Comparison of ENCODE assay signal across 7 cellular contexts in the genomic region with DNA sequence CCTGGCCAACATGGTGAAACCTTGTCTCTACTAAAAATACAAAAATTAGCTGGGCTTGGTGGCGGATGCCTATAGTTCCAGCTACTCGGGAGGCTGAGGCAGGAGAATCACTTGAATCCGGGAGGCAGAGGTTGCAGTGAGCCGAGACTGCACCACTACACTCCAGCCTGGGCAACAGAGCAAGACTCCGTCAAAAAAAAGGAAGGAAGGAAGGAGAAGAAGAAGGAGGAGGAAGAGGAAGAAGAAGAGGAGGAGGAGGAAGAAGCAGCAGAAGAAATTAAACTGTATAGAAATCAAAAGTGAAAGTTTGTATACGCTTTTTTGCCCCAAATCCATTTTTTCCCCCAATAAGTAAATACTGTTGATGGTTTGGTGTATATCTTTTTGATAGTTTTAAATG.
DNase-seq lines count a peak whose midpoint lies in the region; ATAC-seq, FAIRE-seq and TF ChIP-seq lines count a peak whose summit lies in the region.
"Not testable (repeated sequence)": the region's sequence is repeated elsewhere in the genome, so short reads cannot be mapped to it uniquely, and the experiment has no call there.

No MANE protein-coding gene starts in this region.

- not testable (repeated sequence) for H3K4me3 ChIP-seq in BLaER1; Caco-2 (ENCODE audit: low read depth, low read length); K562

- POLR2A ChIA-PET in Caco-2 (lab: Charles Lee); K562 (lab: Yijun Ruan, JAX): not testable (repeated sequence)

- not testable (repeated sequence) for FAIRE-seq in K562 (lab: Jason Lieb, UNC)

- H2AFZ ChIP-seq in K562 (ENCODE audit: low read depth, low read length): not testable (repeated sequence)

- intact Hi-C loops in Caco-2 (cut with micrococcal nuclease; ENCODE audit: unreplicated experiment): loop anchor here (5.0 kb wide), 1 partner anchor 49 kb away; no protein-coding TSS in a partner anchor
- intact Hi-C loops in activated T-helper 1 cell treated with anti-CD3 and anti-CD28 coated beads, Interleukin-12 subunit alpha, Interleukin-12 subunit beta, Interleukin-2, Interleukin-4 antibody, amounts not matched to agents 30 ng/mL and 10 ng/mL and 1 ng/mL, durations not matched to agents 14 hours and 24 hours and 36 hours (cut with micrococcal nuclease); K562 (cut with micrococcal nuclease): not testable (repeated sequence)

- H3K9me3 ChIP-seq in BLaER1; Caco-2; K562 (replicated peaks; ENCODE audit: control insufficient read depth, insufficient read depth, low read depth, low read length): not testable (repeated sequence)

- H4K20me1 ChIP-seq in BLaER1; K562 (replicated peaks; ENCODE audit: control insufficient read depth, insufficient read depth, low read length): not testable (repeated sequence)

- not testable (repeated sequence) for BruUV-seq in Caco-2 (replicated peaks; lab: Mats Ljungman, UMichigan); K562 (replicated peaks; lab: Mats Ljungman, UMichigan)

- H3K9me1 ChIP-seq in K562 (ENCODE audit: control insufficient read depth, insufficient read depth, low read length): not testable (repeated sequence)

- WGBS in K562 (ENCODE audit: insufficient coverage, low coverage, missing lambda C conversion rate): 37% methylated on average over 5 of the region's 6 CpGs

- H3K27ac ChIP-seq in BLaER1; K562 (ENCODE audit: extremely low read depth, low read depth, low read length): not testable (repeated sequence)
- peak overlapping the region; percentile 99; the same call in 1 of the 2 replicates for H3K27ac ChIP-seq in VCaP

- not testable (repeated sequence) for H3K36me3 ChIP-seq in BLaER1; Caco-2 (ENCODE audit: control insufficient read depth, insufficient read depth, low read length); K562 (ENCODE audit: control insufficient read depth, insufficient read depth, low read length)

- not testable (repeated sequence) for H3K27me3 ChIP-seq in BLaER1; Caco-2 (replicated peaks; ENCODE audit: control insufficient read depth, insufficient read depth, low read length)
- peaks cover 35 to 40% of the 10 kb centered on the region in 2 experiments; a peak in 4 of 5 replicates for H3K27me3 ChIP-seq in K562 (ENCODE audit: control insufficient read depth in 2 of 2, insufficient read depth in 2 of 2, low read length in 2 of 2)

- not testable (repeated sequence) for TF ChIP-seq RAD21 in K562 (CRISPR knock-in tag; conservative IDR thresholded peaks at IDR 0.05 in 1 of 2, IDR thresholded peaks at IDR 0.05 in 1 of 2)

- H3K4me1 Mint-ChIP-seq in Caco-2 (ENCODE audit: low read depth, unreplicated experiment): peaks cover 32% of the 10 kb centered on the region
- not testable (repeated sequence) for H3K4me1 Mint-ChIP-seq in HFFc6 (ENCODE audit: low read depth); activated T-helper 1 cell treated with anti-CD3 and anti-CD28 coated beads, Interleukin-12 subunit alpha, Interleukin-12 subunit beta, Interleukin-2, Interleukin-4 antibody, amounts not matched to agents 30 ng/mL and 10 ng/mL and 1 ng/mL, durations not matched to agents 14 hours and 24 hours and 36 hours (ENCODE audit: low read depth)
- H3K4me1 Mint-ChIP-seq in naive B cell: peaks cover 3 to 10% (median 4%) of the 10 kb centered on the region in 3 donors

- H3K27ac Mint-ChIP-seq in Caco-2 (ENCODE audit: unreplicated experiment): peak overlapping the region; percentile 72
- not testable (repeated sequence) for H3K27ac Mint-ChIP-seq in HFFc6
- peak overlapping the region; percentile 40 for H3K27ac Mint-ChIP-seq in activated T-helper 1 cell treated with anti-CD3 and anti-CD28 coated beads, Interleukin-12 subunit alpha, Interleukin-12 subunit beta, Interleukin-2, Interleukin-4 antibody, amounts not matched to agents 30 ng/mL and 10 ng/mL and 1 ng/mL, durations not matched to agents 14 hours and 24 hours and 36 hours
- peak overlapping the region in 4 of 6 donors; percentile 29 to 90 (median 60) for H3K27ac Mint-ChIP-seq in naive B cell

- not testable (repeated sequence) for H3K9ac ChIP-seq in BLaER1; K562 (ENCODE audit: insufficient read depth in 1 of 2, low read depth in 2 of 2, low read length in 2 of 2)

- H3K4me1 ChIP-seq in BLaER1 (peaks cover 77% of the 10 kb centered on the region), Caco-2 (peaks cover 50% of the 10 kb centered on the region)
- not testable (repeated sequence) for H3K4me1 ChIP-seq in K562 (replicated peaks in 1 of 2; ENCODE audit: control insufficient read depth in 2 of 2, insufficient read depth in 2 of 2, low read length in 2 of 2)

- peak overlapping the region; percentile 58 for H3K4me2 ChIP-seq in BLaER1
- not testable (repeated sequence) for H3K4me2 ChIP-seq in K562 (ENCODE audit: insufficient read depth, low read length)

- not testable (repeated sequence) for H3K4me3 Mint-ChIP-seq in Caco-2 (ENCODE audit: unreplicated experiment); activated T-helper 1 cell treated with anti-CD3 and anti-CD28 coated beads, Interleukin-12 subunit alpha, Interleukin-12 subunit beta, Interleukin-2, Interleukin-4 antibody, amounts not matched to agents 30 ng/mL and 10 ng/mL and 1 ng/mL, durations not matched to agents 14 hours and 24 hours and 36 hours; naive B cell
- peak overlapping the region; percentile 20 for H3K4me3 Mint-ChIP-seq in HFFc6

- H3K27me3 Mint-ChIP-seq in Caco-2 (ENCODE audit: insufficient read depth, unreplicated experiment); HFFc6 (ENCODE audit: insufficient read depth); activated T-helper 1 cell treated with anti-CD3 and anti-CD28 coated beads, Interleukin-12 subunit alpha, Interleukin-12 subunit beta, Interleukin-2, Interleukin-4 antibody, amounts not matched to agents 30 ng/mL and 10 ng/mL and 1 ng/mL, durations not matched to agents 14 hours and 24 hours and 36 hours (ENCODE audit: insufficient read depth): not testable (repeated sequence)
- peaks cover 4 to 26% (median 9%) of the 10 kb centered on the region in 3 donors for H3K27me3 Mint-ChIP-seq in naive B cell

- not testable (repeated sequence) for H3K36me3 Mint-ChIP-seq in Caco-2 (ENCODE audit: insufficient read depth, unreplicated experiment); HFFc6 (ENCODE audit: low read depth); activated T-helper 1 cell treated with anti-CD3 and anti-CD28 coated beads, Interleukin-12 subunit alpha, Interleukin-12 subunit beta, Interleukin-2, Interleukin-4 antibody, amounts not matched to agents 30 ng/mL and 10 ng/mL and 1 ng/mL, durations not matched to agents 14 hours and 24 hours and 36 hours (ENCODE audit: low read depth); naive B cell

- in situ Hi-C loops in K562 (cut with MboI): not testable (repeated sequence)

- not testable (repeated sequence) for H3K9me3 Mint-ChIP-seq in Caco-2 (ENCODE audit: unreplicated experiment); HFFc6; activated T-helper 1 cell treated with anti-CD3 and anti-CD28 coated beads, Interleukin-12 subunit alpha, Interleukin-12 subunit beta, Interleukin-2, Interleukin-4 antibody, amounts not matched to agents 30 ng/mL and 10 ng/mL and 1 ng/mL, durations not matched to agents 14 hours and 24 hours and 36 hours; naive B cell

- not testable (repeated sequence) for H3K79me2 ChIP-seq in K562 (ENCODE audit: control insufficient read depth, insufficient read depth, low read length)

- not testable (repeated sequence) for TF ChIP-seq CTCF in Caco-2 (IDR thresholded peaks at IDR 0.05; ENCODE audit: insufficient read depth in 1 of 2, low read depth in 1 of 2, low read length in 1 of 2, severe bottlenecking in 1 of 2, unreplicated experiment in 1 of 2); HFFc6 (IDR thresholded peaks at IDR 0.05); VCaP (conservative IDR thresholded peaks at IDR 0.05); K562 (IDR thresholded peaks at IDR 0.05 in 2 of 3, conservative IDR thresholded peaks at IDR 0.05 in 1 of 3; ENCODE audit: insufficient read depth in 2 of 3, low read depth in 1 of 3, low read length in 3 of 3)

- TF ChIP-seq POLR2A in K562 (conservative IDR thresholded peaks at IDR 0.05): not testable (repeated sequence)

- CTCF ChIA-PET in Caco-2 (lab: Charles Lee): interaction anchor here (0.6 kb wide), 1 partner anchor 21 kb away, joined by 3 read pairs; no protein-coding TSS in a partner anchor
- CTCF ChIA-PET in K562 (lab: Yijun Ruan, JAX; ENCODE audit: low intra/inter-chr PET ratio): not testable (repeated sequence)

- ATAC-seq in K562; naive B cell (ENCODE audit: low read depth in 2 of 2): not testable (repeated sequence)

- TF ChIP-seq EP300 in K562 (IDR thresholded peaks at IDR 0.05; ENCODE audit: low read length): not testable (repeated sequence)

- not testable (repeated sequence) for DNase-seq in Caco-2; HFFc6; activated T-helper 1 cell treated with anti-CD3 and anti-CD28 coated beads, Interleukin-12 subunit alpha, Interleukin-12 subunit beta, Interleukin-2, Interleukin-4 antibody, amounts not matched to agents 30 ng/mL and 10 ng/mL and 1 ng/mL, durations not matched to agents 14 hours and 24 hours and 36 hours (ENCODE audit: low spot score); K562 (ENCODE audit: extremely low read depth in 1 of 4, low spot score in 3 of 4); naive B cell
